In genomic region chr15:38768970-38769369, GRCh38 we compare ENCODE assay signal across 11 cellular contexts.
A peak's percentile ranks its signal among the peaks of the same experiment; 100 is the strongest.
DNase-seq lines count a peak whose midpoint lies in the region; ATAC-seq and TF ChIP-seq lines count a peak whose summit lies in the region.
"Had no signal": no experiment of that assay in that cellular context is flagged by ENCODE, and none has a peak within 500 bp of the region (broad histone marks: within the 10 kb centered on the region; RNA-seq: fewer than 3 reads in every experiment).

No MANE protein-coding gene starts in this region.

- TF ChIP-seq CTCF in fibroblast of the aortic adventitia (IDR thresholded peaks at IDR 0.05; ENCODE audit: insufficient read depth, low read length) = peak; percentile 65

- H3K4me3 ChIP-seq in fibroblast of the aortic adventitia (ENCODE audit: low read depth, low read length) = no peak overlapping the region

- ATAC-seq in GM21825 (IDR thresholded peaks at IDR 0.05; ENCODE audit: unreplicated experiment) = no peak
- no peak for ATAC-seq in stimulated activated naive CD8-positive, alpha-beta T cell treated with anti-CD3 and anti-CD28 coated beads, Interleukin-15, Interleukin-2, amounts not matched to agents 100 U/mL and 50 U/mL, for 24 hours

- DNase-seq in DMS 273 (lab: John Stamatoyannopoulos, UW; ENCODE audit: unreplicated experiment) (peak; percentile 36), DMS 273 treated with DMSO at 0.1 percent for 48 hours (lab: John Stamatoyannopoulos, UW) (no peak), SK-N-DZ (ENCODE audit: low spot score) (peak; percentile 26), fibroblast of the aortic adventitia (ENCODE audit: low read depth) (peak; percentile 68), smooth muscle cell of the brain vasculature (ENCODE audit: low read depth, low spot score) (peak; percentile 15)
- DNase-seq in stimulated activated naive CD8-positive, alpha-beta T cell treated with anti-CD3 and anti-CD28 coated beads, Interleukin-15, Interleukin-2, amounts not matched to agents 100 U/mL and 50 U/mL, for 24 hours = no peak
- DNase-seq in activated T-cell treated with anti-CD3 and anti-CD28 coated beads, Interleukin-2, amount 50 U/mL, for 1 hour = no peak
- DNase-seq: 8988T; activated CD4-positive, alpha-beta T cell treated with anti-CD3 and anti-CD28 coated beads, Interleukin-2, amount 10 ng/mL, durations not matched to agents 24 days and 14 days; NCI-H187 treated with DMSO at 0.1 percent for 48 hours had no signal

Comparison
In these comparisons a context has a peak if more than half of its experiments do, and no peak if none do; other contexts are left out.
1. DNase-seq: peak in DMS 273 (single experiment), SK-N-DZ (single experiment), fibroblast of the aortic adventitia (single experiment) and smooth muscle cell of the brain vasculature (single experiment); none in DMS 273 treated with DMSO at 0.1 percent for 48 hours (single experiment), stimulated activated naive CD8-positive, alpha-beta T cell treated with anti-CD3 and anti-CD28 coated beads, Interleukin-15, Interleukin-2, amounts not matched to agents 100 U/mL and 50 U/mL, for 24 hours (single experiment) and activated T-cell treated with anti-CD3 and anti-CD28 coated beads, Interleukin-2, amount 50 U/mL, for 1 hour (single experiment).